ENCODE assay signal across 9 cellular contexts in the genomic region with DNA sequence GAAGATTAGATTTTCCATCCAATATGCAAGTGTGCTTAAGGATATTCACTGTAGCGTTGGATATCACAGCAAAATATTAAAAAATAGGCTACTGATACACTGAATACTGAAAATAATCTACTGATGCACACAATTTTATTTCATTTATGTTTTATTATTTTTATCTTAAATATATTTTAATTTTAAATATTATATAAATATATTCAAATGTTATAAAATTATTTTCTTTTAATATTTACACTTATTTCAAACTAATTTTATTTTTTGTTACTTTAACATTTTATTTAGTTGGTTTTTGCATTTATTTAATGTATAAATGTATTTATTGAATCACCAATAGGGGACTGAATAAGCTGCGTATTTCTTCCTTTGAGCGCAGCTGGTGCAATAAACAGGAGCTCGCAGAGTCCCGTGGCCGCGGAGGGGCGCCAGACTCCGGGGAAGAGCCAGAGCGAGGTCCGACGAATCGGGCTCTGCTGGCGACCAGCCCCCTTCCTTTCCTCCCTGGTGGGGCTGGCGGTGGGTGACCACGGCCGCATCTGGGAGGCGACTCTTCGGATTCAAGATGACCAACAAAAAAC. TPM values are rescaled to one million over a fixed set of nuclear protein-coding genes. Genes with fewer than 3 reads are reported as not detected.
A peak's percentile ranks its signal among the peaks of the same experiment; 100 is the strongest.
DNase-seq lines count a peak whose midpoint lies in the region; ATAC-seq, FAIRE-seq and TF ChIP-seq lines count a peak whose summit lies in the region.
"Had no signal": no experiment of that assay in that cellular context is flagged by ENCODE, and none has a peak within 500 bp of the region (broad histone marks: within the 10 kb centered on the region; RNA-seq: fewer than 3 reads in every experiment).

No MANE protein-coding gene starts in this region.

- no peaks in the 10 kb centered on the region for H3K9me3 ChIP-seq in HepG2 (ENCODE audit: low read length)

- H3K4me2 ChIP-seq in HepG2 (ENCODE audit: low read depth, low read length) = peak overlapping the region; percentile 84

- H3K4me3 ChIP-seq in brain microvascular endothelial cell (ENCODE audit: low read depth, low read length) (peak overlapping the region; percentile 47), HepG2 (replicated peaks in 1 of 3; ENCODE audit: insufficient read depth in 1 of 3, low read depth in 2 of 3, low read length in 3 of 3) (peak overlapping the region; percentile 35 to 49 (median 47); a peak in 5 of 6 replicates)

- TF ChIP-seq POLR2A in HepG2 (IDR thresholded peaks at IDR 0.05; ENCODE audit: insufficient read depth in 1 of 2, low read depth in 2 of 2, low read length in 2 of 2) = no peak
- TF ChIP-seq POLR2A in GM12892 (IDR thresholded peaks at IDR 0.05; ENCODE audit: low read depth, low read length) = no peak

- H3K27me3 ChIP-seq in brain microvascular endothelial cell (replicated peaks) (no peaks in the 10 kb centered on the region), HepG2 (ENCODE audit: control insufficient read depth in 1 of 2, insufficient read depth in 2 of 2, low read length in 2 of 2) (no peaks in the 10 kb centered on the region)

- H3K27ac ChIP-seq in brain microvascular endothelial cell (no peak overlapping the region), HepG2 (ENCODE audit: extremely low read length, insufficient read depth, low read length) (no peak overlapping the region)

- TF ChIP-seq RAD21 in HepG2 (CRISPR knock-in tag; IDR thresholded peaks at IDR 0.05) = peak; percentile 36; the same call in 1 of the 2 replicates

- ATAC-seq in HepG2 = peak; percentile 91
- no peak for ATAC-seq in GM21528 (IDR thresholded peaks at IDR 0.05; ENCODE audit: low FRiP score, unreplicated experiment)

- POLR2A ChIA-PET in HepG2 (lab: Yijun Ruan, JAX) = no interaction called here

- no peaks in the 10 kb centered on the region for H3K36me3 ChIP-seq in brain microvascular endothelial cell (replicated peaks)
- no peaks in the 10 kb centered on the region for H3K36me3 ChIP-seq in HepG2 (replicated peaks in 1 of 2; ENCODE audit: control insufficient read depth in 1 of 2, insufficient read depth in 2 of 2, low read length in 2 of 2)

- FAIRE-seq in HepG2 (lab: Jason Lieb, UNC) (no peak), GM12892 (lab: Jason Lieb, UNC) (no peak)

- peak; percentile 87 for TF ChIP-seq CTCF in brain microvascular endothelial cell (IDR thresholded peaks at IDR 0.05; ENCODE audit: low read depth, low read length, missing control alignments)
- peak; percentile 80 for TF ChIP-seq CTCF in HepG2 (CRISPR knock-in tag; IDR thresholded peaks at IDR 0.05)

- 47% methylated on average over 19 of the region's 19 CpGs for WGBS in HepG2 (ENCODE audit: low lambda C conversion rate)

- no peak for TF ChIP-seq EP300 in HepG2 (IDR thresholded peaks at IDR 0.05; ENCODE audit: low read depth in 2 of 2, low read length in 2 of 2)
- TF ChIP-seq EP300 in HepG2 (CRISPR knock-in tag; IDR thresholded peaks at IDR 0.05; ENCODE audit: borderline replicate concordance) = no peak

- intact Hi-C loops in HepG2 (cut with micrococcal nuclease; ENCODE audit: unreplicated experiment) = loop anchor here (1.0 to 5.0 kb wide), 2 partner anchors 110 to 384 kb away; no protein-coding TSS in a partner anchor

- H3K9ac ChIP-seq in HepG2 (ENCODE audit: insufficient read depth, low read depth, low read length) = peak overlapping the region; percentile 24; the same call in 1 of the 2 replicates

- in situ Hi-C loops in brain microvascular endothelial cell (cut with HindIII; ENCODE audit: low pct_ligation_motif_present, low sequenced_read_pairs) = no loop called here
- in situ Hi-C loops in HepG2 (cut with HindIII; ENCODE audit: extremely low pct_ligation_motif_present, low pct_unique_long_range_greater_than_20kb) = no loop called here

- BruUV-seq in HepG2 (replicated peaks; lab: Mats Ljungman, UMichigan) = no TSS peak

- H4K20me1 ChIP-seq in HepG2 (ENCODE audit: insufficient read depth, low read length) = no peaks in the 10 kb centered on the region

- peaks cover 13% of the 10 kb centered on the region for H3K4me1 ChIP-seq in HepG2 (ENCODE audit: insufficient read depth, low read length)

- no peak overlapping the region for H2AFZ ChIP-seq in HepG2 (ENCODE audit: low read length)

- CTCF ChIA-PET in HepG2 (lab: Yijun Ruan, JAX; ENCODE audit: low intra/inter-chr PET ratio, low total read pairs) = interaction anchor here (0.8 kb wide), 1 partner anchor 110 kb away, joined by 4 read pairs; no protein-coding TSS in a partner anchor

- H3K79me2 ChIP-seq in HepG2 (ENCODE audit: insufficient read depth, low read length) = no peaks in the 10 kb centered on the region

- peak; percentile 13 for DNase-seq in stimulated activated CD4-positive, alpha-beta T cell treated with anti-CD3 and anti-CD28 coated beads, Interleukin-1b, Interleukin-23, amount 100 ng/mL, for 48 hours
- no peak for DNase-seq in stimulated activated CD4-positive, alpha-beta T cell treated with anti-CD3 and anti-CD28 coated beads, Interleukin-2, amount 100 ng/mL, for 48 hours
- DNase-seq in brain microvascular endothelial cell (peak; percentile 51), HepG2 (ENCODE audit: low spot score) (peak; percentile 4), GM12892 (ENCODE audit: insufficient read length) (no peak), NCI-H2171 treated with DMSO at 0.1 percent for 48 hours (lab: John Stamatoyannopoulos, UW) (no peak), cerebellum (ENCODE audit: low spot score) (no peak)
- DNase-seq: NCI-H1436 had no signal

RNA-seq across cellular contexts. Expression of gene MMP3, which starts 12.2 kb away (rescaled TPM):
- total RNA-seq in HepG2 (2016; rRNA removed; fragmentation: Illumina TruSeq; extraction: Trizol) (0.49 and 1.2 TPM in 2 replicates), cerebellum (not detected)
- total RNA-seq in HepG2 (2016; cell fraction: cytosol; rRNA removed; fragmentation: Illumina TruSeq; extraction: Trizol; ENCODE audit: low read depth) = 0.26 TPM in 1 of 2 replicates, not detected in the other
- total RNA-seq in HepG2 (2016; cell fraction: insoluble cytoplasmic fraction; rRNA removed; fragmentation: Illumina TruSeq; extraction: Trizol) = 1.1 TPM in 2 replicates
- 0.31 and 0.34 TPM in 2 replicates for total RNA-seq in HepG2 (2016; cell fraction: membrane; rRNA removed; fragmentation: Illumina TruSeq; extraction: Trizol)
- 0.65 and 0.94 TPM in 2 replicates for total RNA-seq in HepG2 (2016; cell fraction: nucleus; rRNA removed; fragmentation: Illumina TruSeq; extraction: Trizol)
- 0.94 and 1.5 TPM in 2 replicates for polyA plus RNA-seq in HepG2 (2011; rRNA removed)
- polyA plus RNA-seq in HepG2 (2011; cell fraction: cytosol; rRNA removed) = 0.94 and 1.2 TPM in 2 replicates
- 0.43 and 0.77 TPM in 2 replicates for polyA plus RNA-seq in HepG2 (2011; cell fraction: nucleus; rRNA removed)
- polyA plus RNA-seq in HepG2 (2012) = 0.33 and 0.63 TPM in 2 replicates
- polyA plus RNA-seq in HepG2 (2016; cell fraction: cytosol; fragmentation: Illumina TruSeq; extraction: Trizol; ENCODE audit: low read depth) = 0.15 and 0.17 TPM in 2 replicates
- polyA plus RNA-seq in HepG2 (2016; cell fraction: insoluble cytoplasmic fraction; fragmentation: Illumina TruSeq; extraction: Trizol; ENCODE audit: low read depth) = 0.53 and 0.59 TPM in 2 replicates
- 0.29 and 0.79 TPM in 2 replicates for polyA plus RNA-seq in HepG2 (2016; cell fraction: membrane; fragmentation: Illumina TruSeq; extraction: Trizol; ENCODE audit: low read depth)
- polyA plus RNA-seq in HepG2 (2016; cell fraction: nucleus; fragmentation: Illumina TruSeq; extraction: Trizol; ENCODE audit: insufficient read depth, low read depth) = 2.2 and 2.5 TPM in 2 replicates
- polyA minus RNA-seq in HepG2 (2011; rRNA and poly(A)+ RNA removed; ENCODE audit: low replicate concordance) = 0.48 TPM in 1 of 2 replicates, not detected in the other
- 0.40 and 0.62 TPM in 2 replicates for polyA minus RNA-seq in HepG2 (2011; cell fraction: cytosol; rRNA and poly(A)+ RNA removed)
- polyA minus RNA-seq in HepG2 (2011; cell fraction: nucleus; rRNA and poly(A)+ RNA removed) = 0.26 and 1.5 TPM in 2 replicates
- not detected for polyA plus RNA-seq in GM12892 (2012; ENCODE audit: missing spikeins)

RNA-seq across cellular contexts. Expression of gene MMP1, which starts 33.3 kb away (rescaled TPM):
- total RNA-seq in HepG2 (2016; rRNA removed; fragmentation: Illumina TruSeq; extraction: Trizol) (0.09 TPM in 1 of 2 replicates, not detected in the other), cerebellum (not detected)
- total RNA-seq in HepG2 (2016; cell fraction: cytosol; rRNA removed; fragmentation: Illumina TruSeq; extraction: Trizol; ENCODE audit: low read depth) = not detected in 2 replicates
- total RNA-seq in HepG2 (2016; cell fraction: insoluble cytoplasmic fraction; rRNA removed; fragmentation: Illumina TruSeq; extraction: Trizol) = 0.15 and 0.19 TPM in 2 replicates
- total RNA-seq in HepG2 (2016; cell fraction: membrane; rRNA removed; fragmentation: Illumina TruSeq; extraction: Trizol) = not detected in 2 replicates
- not detected in 2 replicates for total RNA-seq in HepG2 (2016; cell fraction: nucleus; rRNA removed; fragmentation: Illumina TruSeq; extraction: Trizol)
- 0.21 and 0.30 TPM in 2 replicates for polyA plus RNA-seq in HepG2 (2011; rRNA removed)
- 0.15 and 0.32 TPM in 2 replicates for polyA plus RNA-seq in HepG2 (2011; cell fraction: cytosol; rRNA removed)
- polyA plus RNA-seq in HepG2 (2011; cell fraction: nucleus; rRNA removed) = not detected in 2 replicates
- polyA plus RNA-seq in HepG2 (2012) = 0.08 TPM in 1 of 2 replicates, not detected in the other
- 0.07 TPM in 1 of 2 replicates, not detected in the other for polyA plus RNA-seq in HepG2 (2016; cell fraction: cytosol; fragmentation: Illumina TruSeq; extraction: Trizol; ENCODE audit: low read depth)
- not detected in 2 replicates for polyA plus RNA-seq in HepG2 (2016; cell fraction: insoluble cytoplasmic fraction; fragmentation: Illumina TruSeq; extraction: Trizol; ENCODE audit: low read depth)
- polyA plus RNA-seq in HepG2 (2016; cell fraction: membrane; fragmentation: Illumina TruSeq; extraction: Trizol; ENCODE audit: low read depth) = not detected in 2 replicates
- not detected in 2 replicates for polyA plus RNA-seq in HepG2 (2016; cell fraction: nucleus; fragmentation: Illumina TruSeq; extraction: Trizol; ENCODE audit: insufficient read depth, low read depth)
- not detected in 2 replicates for polyA minus RNA-seq in HepG2 (2011; rRNA and poly(A)+ RNA removed; ENCODE audit: low replicate concordance)
- not detected in 2 replicates for polyA minus RNA-seq in HepG2 (2011; cell fraction: cytosol; rRNA and poly(A)+ RNA removed)
- polyA minus RNA-seq in HepG2 (2011; cell fraction: nucleus; rRNA and poly(A)+ RNA removed) = not detected in 2 replicates
- polyA plus RNA-seq in GM12892 (2012; ENCODE audit: missing spikeins) = not detected

RNA-seq across cellular contexts. Expression of gene MMP12, which starts 43.6 kb away (rescaled TPM):
- not detected in 2 replicates for total RNA-seq in HepG2 (2016; rRNA removed; fragmentation: Illumina TruSeq; extraction: Trizol)
- not detected in 2 replicates for total RNA-seq in HepG2 (2016; cell fraction: cytosol; rRNA removed; fragmentation: Illumina TruSeq; extraction: Trizol; ENCODE audit: low read depth)
- total RNA-seq in HepG2 (2016; cell fraction: insoluble cytoplasmic fraction; rRNA removed; fragmentation: Illumina TruSeq; extraction: Trizol) = not detected in 2 replicates
- total RNA-seq in HepG2 (2016; cell fraction: membrane; rRNA removed; fragmentation: Illumina TruSeq; extraction: Trizol) = not detected in 2 replicates
- not detected in 2 replicates for total RNA-seq in HepG2 (2016; cell fraction: nucleus; rRNA removed; fragmentation: Illumina TruSeq; extraction: Trizol)
- not detected in 2 replicates for polyA plus RNA-seq in HepG2 (2011; rRNA removed)
- not detected in 2 replicates for polyA plus RNA-seq in HepG2 (2011; cell fraction: cytosol; rRNA removed)
- polyA plus RNA-seq in HepG2 (2011; cell fraction: nucleus; rRNA removed) = not detected in 2 replicates
- polyA plus RNA-seq in HepG2 (2012) = not detected in 2 replicates
- not detected in 2 replicates for polyA plus RNA-seq in HepG2 (2016; cell fraction: cytosol; fragmentation: Illumina TruSeq; extraction: Trizol; ENCODE audit: low read depth)
- polyA plus RNA-seq in HepG2 (2016; cell fraction: insoluble cytoplasmic fraction; fragmentation: Illumina TruSeq; extraction: Trizol; ENCODE audit: low read depth) = not detected in 2 replicates
- polyA plus RNA-seq in HepG2 (2016; cell fraction: membrane; fragmentation: Illumina TruSeq; extraction: Trizol; ENCODE audit: low read depth) = not detected in 2 replicates
- polyA plus RNA-seq in HepG2 (2016; cell fraction: nucleus; fragmentation: Illumina TruSeq; extraction: Trizol; ENCODE audit: insufficient read depth, low read depth) = not detected in 2 replicates
- not detected in 2 replicates for polyA minus RNA-seq in HepG2 (2011; rRNA and poly(A)+ RNA removed; ENCODE audit: low replicate concordance)
- polyA minus RNA-seq in HepG2 (2011; cell fraction: cytosol; rRNA and poly(A)+ RNA removed) = not detected in 2 replicates
- not detected in 2 replicates for polyA minus RNA-seq in HepG2 (2011; cell fraction: nucleus; rRNA and poly(A)+ RNA removed)
- not detected for polyA plus RNA-seq in GM12892 (2012; ENCODE audit: missing spikeins)
- not detected for total RNA-seq in cerebellum

RNA-seq across cellular contexts. Expression of gene MMP10, which starts 50.8 kb away (rescaled TPM):
- not detected in 2 replicates for total RNA-seq in HepG2 (2016; rRNA removed; fragmentation: Illumina TruSeq; extraction: Trizol)
- total RNA-seq in HepG2 (2016; cell fraction: cytosol; rRNA removed; fragmentation: Illumina TruSeq; extraction: Trizol; ENCODE audit: low read depth) = not detected in 2 replicates
- not detected in 2 replicates for total RNA-seq in HepG2 (2016; cell fraction: insoluble cytoplasmic fraction; rRNA removed; fragmentation: Illumina TruSeq; extraction: Trizol)
- total RNA-seq in HepG2 (2016; cell fraction: membrane; rRNA removed; fragmentation: Illumina TruSeq; extraction: Trizol) = not detected in 2 replicates
- total RNA-seq in HepG2 (2016; cell fraction: nucleus; rRNA removed; fragmentation: Illumina TruSeq; extraction: Trizol) = not detected in 2 replicates
- 0.03 and 0.18 TPM in 2 replicates for polyA plus RNA-seq in HepG2 (2011; rRNA removed)
- 0.07 and 0.14 TPM in 2 replicates for polyA plus RNA-seq in HepG2 (2011; cell fraction: cytosol; rRNA removed)
- 0.07 TPM in 1 of 2 replicates, not detected in the other for polyA plus RNA-seq in HepG2 (2011; cell fraction: nucleus; rRNA removed)
- not detected in 2 replicates for polyA plus RNA-seq in HepG2 (2012)
- polyA plus RNA-seq in HepG2 (2016; cell fraction: cytosol; fragmentation: Illumina TruSeq; extraction: Trizol; ENCODE audit: low read depth) = not detected in 2 replicates
- polyA plus RNA-seq in HepG2 (2016; cell fraction: insoluble cytoplasmic fraction; fragmentation: Illumina TruSeq; extraction: Trizol; ENCODE audit: low read depth) = not detected in 2 replicates
- not detected in 2 replicates for polyA plus RNA-seq in HepG2 (2016; cell fraction: membrane; fragmentation: Illumina TruSeq; extraction: Trizol; ENCODE audit: low read depth)
- not detected in 2 replicates for polyA plus RNA-seq in HepG2 (2016; cell fraction: nucleus; fragmentation: Illumina TruSeq; extraction: Trizol; ENCODE audit: insufficient read depth, low read depth)
- polyA minus RNA-seq in HepG2 (2011; rRNA and poly(A)+ RNA removed; ENCODE audit: low replicate concordance) = not detected in 2 replicates
- not detected in 2 replicates for polyA minus RNA-seq in HepG2 (2011; cell fraction: cytosol; rRNA and poly(A)+ RNA removed)
- polyA minus RNA-seq in HepG2 (2011; cell fraction: nucleus; rRNA and poly(A)+ RNA removed) = not detected in 2 replicates
- polyA plus RNA-seq in GM12892 (2012; ENCODE audit: missing spikeins) = not detected
- not detected for total RNA-seq in cerebellum

Comparison
In these comparisons a context has a peak if more than half of its experiments do, and no peak if none do; other contexts are left out.
1. DNase-seq: peak in stimulated activated CD4-positive, alpha-beta T cell treated with anti-CD3 and anti-CD28 coated beads, Interleukin-1b, Interleukin-23, amount 100 ng/mL, for 48 hours (single experiment), brain microvascular endothelial cell (single experiment) and HepG2 (single experiment); none in stimulated activated CD4-positive, alpha-beta T cell treated with anti-CD3 and anti-CD28 coated beads, Interleukin-2, amount 100 ng/mL, for 48 hours (0 of 2), GM12892 (single experiment), NCI-H2171 treated with DMSO at 0.1 percent for 48 hours (single experiment) and cerebellum (single experiment).